ENCODE assay signal across 35 cellular contexts in the genomic region with DNA sequence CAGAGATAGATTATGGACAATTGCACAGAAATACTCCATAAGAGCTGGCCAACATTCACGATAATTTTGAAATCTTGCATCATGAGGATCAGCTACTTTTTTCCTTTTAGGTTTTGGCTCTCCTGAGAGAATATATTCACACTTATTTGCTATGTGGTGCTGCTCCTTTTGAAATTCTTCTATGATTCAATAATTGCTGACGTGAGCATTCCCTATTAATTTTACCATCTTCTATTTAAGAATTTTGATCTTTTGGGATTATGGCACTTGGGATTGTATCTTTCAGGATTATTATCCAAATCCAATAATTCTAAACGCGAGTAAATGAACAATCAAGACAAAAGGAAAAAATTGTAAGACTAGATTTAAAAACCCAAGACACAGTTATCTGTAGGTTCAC.
"Had no signal": no experiment of that assay in that cellular context is flagged by ENCODE, and none has a peak within 500 bp of the region (broad histone marks: within the 10 kb centered on the region; RNA-seq: fewer than 3 reads in every experiment).

No MANE protein-coding gene starts in this region.

- H3K27me3 ChIP-seq: MG63 had no signal

- H3K36me3 ChIP-seq: MG63 had no signal

- H3K9me3 ChIP-seq: MG63 had no signal

- H3K4me3 ChIP-seq: MG63 had no signal

- DNase-seq: Karpas-422, Kasumi-1, MG63, MM.1S, MV-4-11, NCI-H1048, NCI-H1092, NCI-H1092 treated with DMSO at 0.1 percent for 48 hours, NCI-H1105, NCI-H1105 treated with DMSO at 0.1 percent for 48 hours, NCI-H1417, NCI-H1417 treated with DMSO at 0.1 percent for 48 hours, NCI-H1436, NCI-H1436 treated with DMSO at 0.1 percent for 48 hours, NCI-H146, NCI-H1694, NCI-H1694 treated with DMSO at 0.1 percent for 48 hours, NCI-H187, NCI-H187 treated with DMSO at 0.1 percent for 48 hours, NCI-H1930, NCI-H2029, NCI-H2029 treated with DMSO at 0.1 percent for 48 hours, NCI-H2081, NCI-H2081 treated with DMSO at 0.1 percent for 48 hours, NCI-H2107, NCI-H2171, NCI-H2171 treated with DMSO at 0.1 percent for 48 hours, NCI-H2227 treated with DMSO at 0.1 percent for 48 hours, NCI-H226, NCI-H345, NCI-H446, NCI-H446 treated with DMSO at 0.1 percent for 48 hours, NCI-H510A, NCI-H510A treated with DMSO at 0.1 percent for 48 hours, NCI-H524 had no signal
